Comparison of ENCODE assay signal across 12 cellular contexts in genomic region chr17:72603346-72604242, GRCh38.
DNase-seq lines count a peak whose midpoint lies in the region; ATAC-seq, FAIRE-seq and TF ChIP-seq lines count a peak whose summit lies in the region.
"Had no signal": no experiment of that assay in that cellular context is flagged by ENCODE, and none has a peak within 500 bp of the region (broad histone marks: within the 10 kb centered on the region; RNA-seq: fewer than 3 reads in every experiment).

No MANE protein-coding gene starts in this region.

- no peaks in the 10 kb centered on the region for H3K36me3 ChIP-seq in SK-N-SH (replicated peaks in 1 of 2; ENCODE audit: control insufficient read depth in 1 of 2, insufficient read depth in 2 of 2, low read length in 1 of 2)
- no peaks in the 10 kb centered on the region for H3K36me3 ChIP-seq in Panc1 (ENCODE audit: control insufficient read depth, insufficient read depth, low read length)
- H3K36me3 ChIP-seq in esophagus (ENCODE audit: control insufficient read depth in 2 of 2, insufficient read depth in 2 of 2, low read length in 1 of 2): no peaks in the 10 kb centered on the region
- H3K36me3 ChIP-seq in suprapubic skin: no peaks in the 10 kb centered on the region
- H3K36me3 ChIP-seq: tibial artery had no signal

- no peaks in the 10 kb centered on the region for H3K27me3 ChIP-seq in SK-N-SH (ENCODE audit: insufficient read depth)
- no peaks in the 10 kb centered on the region for H3K27me3 ChIP-seq in Panc1 (ENCODE audit: control insufficient read depth, insufficient read depth, low read length)
- H3K27me3 ChIP-seq in esophagus (ENCODE audit: control insufficient read depth in 1 of 2, insufficient read depth in 2 of 2, low read length in 2 of 2): no peaks in the 10 kb centered on the region
- H3K27me3 ChIP-seq in suprapubic skin: no peaks in the 10 kb centered on the region
- H3K27me3 ChIP-seq in right cardiac atrium (ENCODE audit: control insufficient read depth, insufficient read depth): no peaks in the 10 kb centered on the region

- intact Hi-C loops in Panc1 (cut with micrococcal nuclease; ENCODE audit: unreplicated experiment): no loop called here
- intact Hi-C loops in right cardiac atrium (cut with DNase I): no loop called here

- POLR2A ChIA-PET in SK-N-SH (lab: Yijun Ruan, JAX): interaction anchor here (0.9 kb wide), 1 partner anchor 11 kb away, joined by 3 read pairs; no protein-coding TSS in a partner anchor
- POLR2A ChIA-PET in Panc1 (lab: Charles Lee): interaction anchor here (0.6 to 1.1 kb wide), 2 partner anchors 10 to 17 kb away, joined by 4 to 9 read pairs; no protein-coding TSS in a partner anchor

- no peaks in the 10 kb centered on the region for H3K9me2 ChIP-seq in SK-N-SH

- H3K79me2 ChIP-seq in SK-N-SH (ENCODE audit: insufficient read depth): no peaks in the 10 kb centered on the region

- H3K4me1 ChIP-seq in SK-N-SH (ENCODE audit: control insufficient read depth in 1 of 2, insufficient read depth in 2 of 2, low read depth in 1 of 2, low read length in 1 of 2) (peaks cover 0 to 31% of the 10 kb centered on the region in 2 experiments; a peak in 1 of 4 replicates), Panc1 (ENCODE audit: control insufficient read depth, insufficient read depth, low read length) (peaks cover 15% of the 10 kb centered on the region), esophagus (ENCODE audit: control insufficient read depth in 2 of 2, insufficient read depth in 2 of 2, low read length in 1 of 2) (peaks cover 0 to 6% of the 10 kb centered on the region in 2 donors), suprapubic skin (peaks cover 4% of the 10 kb centered on the region), right cardiac atrium (ENCODE audit: control insufficient read depth, insufficient read depth, low read length) (no peaks in the 10 kb centered on the region)

- H3K27ac ChIP-seq in SK-N-SH (ENCODE audit: low read depth in 2 of 2, low read length in 1 of 2): peak overlapping the region in 1 of 2 experiments; percentile 69; a peak in 2 of 4 replicates
- peak overlapping the region; percentile 74 for H3K27ac ChIP-seq in Panc1 (ENCODE audit: low read length)
- H3K27ac ChIP-seq in esophagus (ENCODE audit: low read depth in 2 of 2, low read length in 1 of 2): peak overlapping the region; percentile 22 to 86
- H3K27ac ChIP-seq in suprapubic skin: no peak overlapping the region
- no peak overlapping the region for H3K27ac ChIP-seq in right cardiac atrium (ENCODE audit: low read length)
- H3K27ac ChIP-seq: tibial artery had no signal

- TF ChIP-seq RAD21 in SK-N-SH (IDR thresholded peaks at IDR 0.05; ENCODE audit: low read length): no peak

- TF ChIP-seq CTCF in SK-N-SH (IDR thresholded peaks at IDR 0.05): no peak
- TF ChIP-seq CTCF in Panc1 (IDR thresholded peaks at IDR 0.05): no peak
- TF ChIP-seq CTCF in suprapubic skin (IDR thresholded peaks at IDR 0.05): no peak

- H4K20me1 ChIP-seq in SK-N-SH (ENCODE audit: insufficient read depth): no peaks in the 10 kb centered on the region

- DNase-seq in SK-N-SH: no peak
- DNase-seq in Panc1 (ENCODE audit: low read depth, low spot score): no peak
- peak; percentile 78 for DNase-seq in urothelium cell line (ENCODE audit: low spot score)
- DNase-seq in suprapubic skin (ENCODE audit: low spot score in 2 of 2): no peak
- no peak for DNase-seq in right cardiac atrium
- DNase-seq: NCI-H526 treated with DMSO at 0.1 percent for 48 hours; stimulated activated CD4-positive, alpha-beta T cell treated with anti-CD3 and anti-CD28 coated beads, Interleukin-4, amount 100 ng/mL, for 24 hours; tibial artery had no signal

- BruUV-seq in Panc1 (replicated peaks; lab: Mats Ljungman, UMichigan): no TSS peak

- CTCF ChIA-PET in SK-N-SH (lab: Yijun Ruan, JAX) (interaction anchor here (0.8 to 2.0 kb wide), 7 partner anchors 9 to 122 kb away, joined by 3 to 6 read pairs (median 3); no protein-coding TSS in a partner anchor), Panc1 (lab: Charles Lee) (no interaction called here)

- in situ Hi-C loops in Panc1 (cut with HindIII; ENCODE audit: low pct_unique_long_range_greater_than_20kb, low sequenced_read_pairs): no loop called here

- TF ChIP-seq EP300 in SK-N-SH (IDR thresholded peaks at IDR 0.05; ENCODE audit: borderline replicate concordance in 1 of 2, low read depth in 1 of 2, low read length in 1 of 2) (no peak), suprapubic skin (IDR thresholded peaks at IDR 0.05) (no peak)

- H3K4me2 ChIP-seq in SK-N-SH: peak overlapping the region; percentile 57; the same call in 1 of the 2 replicates

- WGBS in SK-N-SH (ENCODE audit: low lambda C conversion rate): 72% methylated on average over 7 of the region's 8 CpGs
- 77 to 83% methylated on average over 8 of the region's 8 CpGs for WGBS in esophagus, 2 donors
- WGBS in suprapubic skin: 93% methylated on average over 7 of the region's 8 CpGs
- WGBS in right cardiac atrium: 84% methylated on average over 8 of the region's 8 CpGs

- H3K9ac ChIP-seq in SK-N-SH: peak overlapping the region; percentile 33

- peak; percentile 73 for FAIRE-seq in urothelium cell line (lab: Jason Lieb, UNC)
- FAIRE-seq: TTC549 had no signal

- peak overlapping the region; percentile 4; the same call in 1 of the 2 replicates for H2AFZ ChIP-seq in SK-N-SH (ENCODE audit: low read depth)

- H3K9me3 ChIP-seq in SK-N-SH (0 out of 2 replicates have a peak, but pooled peaks cover 7% of the 10 kb centered on the region), Panc1 (ENCODE audit: control insufficient read depth, insufficient read depth, low read depth, low read length) (no peaks in the 10 kb centered on the region), esophagus (ENCODE audit: control insufficient read depth in 2 of 2, insufficient read depth in 1 of 2, low read depth in 1 of 2, low read length in 1 of 2) (no peaks in the 10 kb centered on the region), suprapubic skin (peaks cover 4% of the 10 kb centered on the region), right cardiac atrium (ENCODE audit: control insufficient read depth, low read length) (no peaks in the 10 kb centered on the region)

- H3F3A ChIP-seq in SK-N-SH (replicated peaks; ENCODE audit: insufficient read depth): peaks cover 16% of the 10 kb centered on the region

- H3K4me3 ChIP-seq in SK-N-SH (ENCODE audit: low read depth in 2 of 2, low read length in 1 of 2) (no peak overlapping the region), Panc1 (ENCODE audit: low read depth in 2 of 2, low read length in 2 of 2) (no peak overlapping the region), esophagus (ENCODE audit: low read depth in 1 of 2, low read length in 2 of 2) (peak overlapping the region in 1 of 2 donors; percentile 15), suprapubic skin (no peak overlapping the region), right cardiac atrium (ENCODE audit: low read length) (no peak overlapping the region)
- H3K4me3 ChIP-seq: tibial artery had no signal

- ATAC-seq in SK-N-SH treated with all-trans-retinoic acid at 6 μM for 48 hours: no peak
- peak; percentile 9; the same call in 1 of the 2 replicates for ATAC-seq in Panc1
- ATAC-seq in GM19455 (IDR thresholded peaks at IDR 0.05; ENCODE audit: unreplicated experiment): no peak
- no peak for ATAC-seq in right cardiac atrium

- no peak for TF ChIP-seq POLR2A in suprapubic skin (IDR thresholded peaks at IDR 0.05)

TF ChIP-seq in SK-N-SH, 30 proteins besides CTCF, POLR2A, EP300 and RAD21 (continues in another document):
- TF ChIP-seq MXI1 (IDR thresholded peaks at IDR 0.05; ENCODE audit: low read depth, low read length): no peak
- TF ChIP-seq GABPA (IDR thresholded peaks at IDR 0.05; ENCODE audit: low read depth): no peak
- TF ChIP-seq TEAD4 (IDR thresholded peaks at IDR 0.05; ENCODE audit: borderline replicate concordance, insufficient read depth): no peak
- no peak for TF ChIP-seq RFX5 (IDR thresholded peaks at IDR 0.05; ENCODE audit: low read length)
- TF ChIP-seq SMC3 (IDR thresholded peaks at IDR 0.05; ENCODE audit: low read depth, low read length): no peak
- TF ChIP-seq IRF3 (IDR thresholded peaks at IDR 0.05; ENCODE audit: low read depth, low read length): no peak

TF ChIP-seq in SK-N-SH treated with all-trans-retinoic acid at 6 μM for 48 hours, 23 proteins besides CTCF, POLR2A, EP300 and RAD21 (continues in another document):
- TF ChIP-seq ZFP3 (CRISPR knock-in tag; IDR thresholded peaks at IDR 0.05) (no peak), ESRRG (CRISPR knock-in tag; IDR thresholded peaks at IDR 0.05) (no peak), ZC3H10 (CRISPR knock-in tag; IDR thresholded peaks at IDR 0.05) (no peak), TSHZ2 (CRISPR knock-in tag; IDR thresholded peaks at IDR 0.05) (no peak), ZNF70 (CRISPR knock-in tag; IDR thresholded peaks at IDR 0.05) (no peak), ZFP30 (CRISPR knock-in tag; IDR thresholded peaks at IDR 0.05) (no peak), ZNF565 (CRISPR knock-in tag; conservative IDR thresholded peaks at IDR 0.05; ENCODE audit: low read depth) (no peak), CSDC2 (CRISPR knock-in tag; IDR thresholded peaks at IDR 0.05) (no peak)

Comparison
In these comparisons a context has a peak if more than half of its experiments do, and no peak if none do; other contexts are left out.
1. H3K27ac ChIP-seq: peak in Panc1 (single experiment) and esophagus (2 of 2); none in suprapubic skin (single experiment) and right cardiac atrium (single experiment).